Comparison of ENCODE assay signal across 8 cellular contexts in genomic region chr4:9153008-9153570, GRCh38. TPM values are rescaled to one million over a fixed set of nuclear protein-coding genes. Genes with fewer than 3 reads are reported as not detected.
DNase-seq lines count a peak whose midpoint lies in the region; ATAC-seq and TF ChIP-seq lines count a peak whose summit lies in the region.
"Not testable (repeated sequence)": the region's sequence is repeated elsewhere in the genome, so short reads cannot be mapped to it uniquely, and the experiment has no call there.

No MANE protein-coding gene starts in this region.

- peak; percentile 57 for ATAC-seq in HG03280 (IDR thresholded peaks at IDR 0.05; ENCODE audit: unreplicated experiment)

- H3K9me3 ChIP-seq in thymus (ENCODE audit: control insufficient read depth): not testable (repeated sequence)

- peak overlapping the region; percentile 80 for H3K27ac ChIP-seq in thymus (ENCODE audit: low read depth)

- DNase-seq in GF-D8 (lab: John Stamatoyannopoulos, UW): peak; percentile 91
- peak; percentile 92 to 96 for DNase-seq in NCI-H524 (lab: John Stamatoyannopoulos, UW)
- DNase-seq in activated CD4-positive, alpha-beta T cell treated with anti-CD3 and anti-CD28 coated beads for 48 hours: peak; percentile 96
- peak; percentile 98 to 100 for DNase-seq in cardiac fibroblast (ENCODE audit: low read depth in 2 of 2)
- DNase-seq in pulmonary artery endothelial cell (ENCODE audit: low read depth, low spot score): peak; percentile 94

- WGBS in thymus: under 1% methylated on average over 53 of the region's 53 CpGs

- not testable (repeated sequence) for H3K27me3 ChIP-seq in thymus (ENCODE audit: control insufficient read depth, insufficient read depth)

- not testable (repeated sequence) for TF ChIP-seq CTCF in cardiac fibroblast (IDR thresholded peaks at IDR 0.05; ENCODE audit: low read depth, low read length)

- H3K4me3 ChIP-seq in cardiac fibroblast (replicated peaks in 1 of 2; ENCODE audit: low read depth in 2 of 2, low read length in 2 of 2) (peak overlapping the region; percentile 46 to 64), iPS-11a (ENCODE audit: low read depth, low read length) (peak overlapping the region; percentile 51), thymus (ENCODE audit: low read length) (peak overlapping the region; percentile 64)

- not testable (repeated sequence) for H3K4me1 ChIP-seq in thymus (ENCODE audit: control insufficient read depth, insufficient read depth, low read length)

- H3K36me3 ChIP-seq in thymus (ENCODE audit: control insufficient read depth, insufficient read depth): not testable (repeated sequence)

RNA-seq across cellular contexts. Expression of gene FAM90A26, which starts 17.1 kb away (rescaled TPM):
- total RNA-seq in pulmonary artery endothelial cell: not detected in 2 replicates
- 0.02 TPM for polyA plus RNA-seq in thymus

RNA-seq across cellular contexts. Expression of gene USP17L10, which starts 57.4 kb away (rescaled TPM):
- not detected in 2 replicates for total RNA-seq in pulmonary artery endothelial cell
- polyA plus RNA-seq in thymus: not detected

Comparison
In these comparisons a context has a peak if more than half of its experiments do, and no peak if none do; other contexts are left out.
1. Peak in every context shown above with its lines: DNase-seq, ATAC-seq, H3K4me3 ChIP-seq and H3K27ac ChIP-seq.